8 cellular contexts compared by ENCODE assay signal in genomic region chr2:38074775-38075435, GRCh38. TPM values are rescaled to one million over a fixed set of nuclear protein-coding genes. Genes with fewer than 3 reads are reported as not detected.
DNase-seq lines count a peak whose midpoint lies in the region; ATAC-seq, FAIRE-seq and TF ChIP-seq lines count a peak whose summit lies in the region.

No MANE protein-coding gene starts in this region.

- no peaks in the 10 kb centered on the region for H3K9me3 ChIP-seq in gastrocnemius medialis

- peak overlapping the region in 3 of 4 donors; percentile 64 to 75 (median 75) for H3K27ac ChIP-seq in gastrocnemius medialis

- peak; percentile 42 for FAIRE-seq in HTR-8/SVneo (lab: Jason Lieb, UNC)

- H3K27ac Mint-ChIP-seq in activated naive CD8-positive, alpha-beta T cell treated with anti-CD3 and anti-CD28 coated beads, Interleukin-2, amount 50 U/mL, for 24 hours, result no peak overlapping the region

- no peak for TF ChIP-seq CTCF in gastrocnemius medialis (IDR thresholded peaks at IDR 0.05 in 4 of 5, conservative IDR thresholded peaks at IDR 0.05 in 1 of 5)

- peak overlapping the region; percentile 59 to 72 (median 66) for H3K4me3 ChIP-seq in gastrocnemius medialis

- intact Hi-C loops in gastrocnemius medialis (cut with DNase I; ENCODE audit: low total_unique reads), result loop anchor here (5.0 kb wide), 2 partner anchors 93 to 197 kb away; no protein-coding TSS in a partner anchor

- H3K27me3 Mint-ChIP-seq in activated naive CD8-positive, alpha-beta T cell treated with anti-CD3 and anti-CD28 coated beads, Interleukin-2, amount 50 U/mL, for 24 hours, result peaks cover 53% of the 10 kb centered on the region

- peaks cover 7% of the 10 kb centered on the region for H3K36me3 Mint-ChIP-seq in activated naive CD8-positive, alpha-beta T cell treated with anti-CD3 and anti-CD28 coated beads, Interleukin-2, amount 50 U/mL, for 24 hours (ENCODE audit: low read depth)

- peak overlapping the region; percentile 65 for H3K4me3 Mint-ChIP-seq in activated naive CD8-positive, alpha-beta T cell treated with anti-CD3 and anti-CD28 coated beads, Interleukin-2, amount 50 U/mL, for 24 hours

- H3K9me3 Mint-ChIP-seq in activated naive CD8-positive, alpha-beta T cell treated with anti-CD3 and anti-CD28 coated beads, Interleukin-2, amount 50 U/mL, for 24 hours, result no peaks in the 10 kb centered on the region

- DNase-seq in HTR-8/SVneo (ENCODE audit: insufficient read length, low spot score), result no peak
- peak; percentile 13 for DNase-seq in activated naive CD8-positive, alpha-beta T cell treated with anti-CD3 and anti-CD28 coated beads, Interleukin-2, amount 50 U/mL, for 24 hours
- DNase-seq in hepatic stellate cell (ENCODE audit: low spot score), result peak; percentile 37
- DNase-seq in gastrocnemius medialis, result no peak
- DNase-seq in NCI-H345 (lab: John Stamatoyannopoulos, UW), result no peak
- DNase-seq in SKM-1 (lab: John Stamatoyannopoulos, UW; ENCODE audit: unreplicated experiment), result no peak
- DNase-seq in activated effector memory CD4-positive, alpha-beta T cell treated with Interleukin-2 at 50 U/mL for 16 hours, result no peak
- DNase-seq in NCI-H2029 treated with DMSO at 0.1 percent for 48 hours (lab: John Stamatoyannopoulos, UW), result no peak

- H3K27me3 ChIP-seq in gastrocnemius medialis, result peaks cover 33 to 37% (median 37%) of the 10 kb centered on the region in 3 donors

- peaks cover 32% of the 10 kb centered on the region for H3K4me1 Mint-ChIP-seq in activated naive CD8-positive, alpha-beta T cell treated with anti-CD3 and anti-CD28 coated beads, Interleukin-2, amount 50 U/mL, for 24 hours

- ATAC-seq in activated naive CD8-positive, alpha-beta T cell treated with anti-CD3 and anti-CD28 coated beads, Interleukin-2, amount 50 U/mL, for 24 hours, result no peak
- ATAC-seq in gastrocnemius medialis, result no peak

- no peaks in the 10 kb centered on the region for H3K36me3 ChIP-seq in gastrocnemius medialis

- in situ Hi-C loops in gastrocnemius medialis (cut with MboI; ENCODE audit: low sequenced_read_pairs in 4 of 4), result no loop called here

- TF ChIP-seq POLR2A in gastrocnemius medialis (IDR thresholded peaks at IDR 0.05), result no peak

- H3K4me1 ChIP-seq in gastrocnemius medialis, result peaks cover 0 to 18% of the 10 kb centered on the region in 2 donors

RNA-seq across cellular contexts. Expression of gene CYP1B1, which starts 1.0 kb away (rescaled TPM):
- 10 to 100 TPM in 2 of 4 donors, 1 to 10 TPM in 2; 2.5 to 29.1 (median 9.7) TPM for total RNA-seq in gastrocnemius medialis

Comparison
In these comparisons a context has a peak if more than half of its experiments do, and no peak if none do; other contexts are left out.
1. DNase-seq: peak in activated naive CD8-positive, alpha-beta T cell treated with anti-CD3 and anti-CD28 coated beads, Interleukin-2, amount 50 U/mL, for 24 hours (single experiment) and hepatic stellate cell (single experiment); none in HTR-8/SVneo (single experiment), gastrocnemius medialis (0 of 2), NCI-H345 (single experiment), SKM-1 (single experiment), activated effector memory CD4-positive, alpha-beta T cell treated with Interleukin-2 at 50 U/mL for 16 hours (single experiment) and NCI-H2029 treated with DMSO at 0.1 percent for 48 hours (single experiment).